In genomic region chr3:150603090-150603887, GRCh38 we compare ENCODE assay signal across 8 cellular contexts. TPM values are rescaled to one million over a fixed set of nuclear protein-coding genes. Genes with fewer than 3 reads are reported as not detected.
DNase-seq lines count a peak whose midpoint lies in the region; ATAC-seq and TF ChIP-seq lines count a peak whose summit lies in the region.

Gene SELENOT, plus strand, starts transcription at chr3:150603321. Its CDS starts 42 bp downstream, at chr3:150603363.

- H3K9me3 ChIP-seq in right lobe of liver = no peaks in the 10 kb centered on the region

- peak; percentile 97 for TF ChIP-seq POLR2A in right lobe of liver (IDR thresholded peaks at IDR 0.05)

- peak within 1 kb of the TSS; percentile 86 to 88 (median 88) for H3K27ac ChIP-seq in right lobe of liver

- H3K4me3 ChIP-seq in right lobe of liver = peak within 1 kb of the TSS; percentile 63 to 82 (median 67)

- H3K36me3 ChIP-seq in right lobe of liver = no peaks in the 10 kb centered on the region

- intact Hi-C loops in right lobe of liver (cut with DNase I) = no loop called here

- H3K4me1 ChIP-seq in right lobe of liver = peaks cover 0 to 23% (median 5%) of the 10 kb centered on the region in 4 donors

- TF ChIP-seq CTCF in right lobe of liver (IDR thresholded peaks at IDR 0.05) = peak in 3 of 4 donors; percentile 10 to 38 (median 21)

- no peaks in the 10 kb centered on the region for H3K27me3 ChIP-seq in right lobe of liver

- DNase-seq in CD1c-positive myeloid dendritic cell (ENCODE audit: extremely low spot score) = peak; percentile 98
- peak; percentile 98 for DNase-seq in NCI-H82 (lab: John Stamatoyannopoulos, UW)
- peak; percentile 90 to 92 for DNase-seq in activated CD4-positive, alpha-beta T cell treated with anti-CD3 and anti-CD28 coated beads, Interleukin-2, amount 50 U/mL, for 48 hours
- peak; percentile 87 to 95 for DNase-seq in dermis microvascular lymphatic vessel endothelial cell (ENCODE audit: low read depth in 2 of 2)
- DNase-seq in right lobe of liver = peak; percentile 94 to 95 (median 95)
- peak; percentile 91 to 93 for DNase-seq in stimulated activated CD4-positive, alpha-beta T cell treated with anti-CD3 and anti-CD28 coated beads, Interleukin-4, amount 100 ng/mL, for 4 hours

- ATAC-seq in GM19395 (IDR thresholded peaks at IDR 0.05; ENCODE audit: unreplicated experiment) = peak; percentile 58
- peak; percentile 46 for ATAC-seq in HG03565 (IDR thresholded peaks at IDR 0.05; ENCODE audit: unreplicated experiment)
- peak; percentile 89 to 95 (median 92) for ATAC-seq in right lobe of liver

- WGBS in right lobe of liver (ENCODE audit: insufficient coverage, low coverage, low lambda C conversion rate, missing lambda C conversion rate) = under 1% methylated on average over 36 of the region's 64 CpGs

RNA-seq across cellular contexts. Expression of gene SELENOT, which starts in this region (rescaled TPM):
- total RNA-seq in dermis microvascular lymphatic vessel endothelial cell (141 and 176 TPM in 2 replicates), right lobe of liver (10 to 100 TPM; 51.1 to 72.8 (median 63.4) TPM)

Comparison
In these comparisons a context has a peak if more than half of its experiments do, and no peak if none do; other contexts are left out.
1. Peak in every context shown above with its lines: DNase-seq, ATAC-seq, H3K4me3 ChIP-seq and H3K27ac ChIP-seq.